In genomic region chr15:62241135-62241770, GRCh38 we compare ENCODE assay signal across 9 cellular contexts.
DNase-seq lines count a peak whose midpoint lies in the region; ATAC-seq, FAIRE-seq and TF ChIP-seq lines count a peak whose summit lies in the region.
"Had no signal": no experiment of that assay in that cellular context is flagged by ENCODE, and none has a peak within 500 bp of the region (broad histone marks: within the 10 kb centered on the region; RNA-seq: fewer than 3 reads in every experiment).

No MANE protein-coding gene starts in this region.

- peak; percentile 1 to 44 (median 30); a peak in 3 of 6 replicates for TF ChIP-seq CTCF in GM12878 (IDR thresholded peaks at IDR 0.05 in 2 of 3, conservative IDR thresholded peaks at IDR 0.05 in 1 of 3; ENCODE audit: control insufficient read depth in 2 of 3, extremely low read depth in 1 of 3, insufficient read depth in 1 of 3, low read depth in 3 of 3, low read length in 3 of 3)
- peak; percentile 15 for TF ChIP-seq CTCF in mucosa of descending colon (IDR thresholded peaks at IDR 0.05)
- TF ChIP-seq CTCF in lower lobe of right lung (IDR thresholded peaks at IDR 0.05): no peak
- TF ChIP-seq CTCF in spleen (IDR thresholded peaks at IDR 0.05 in 8 of 11, conservative IDR thresholded peaks at IDR 0.05 in 3 of 11): peak in 3 of 11 experiments; percentile 15 to 33 (median 29)

- TF ChIP-seq EP300 in Ishikawa (IDR thresholded peaks at IDR 0.05; ENCODE audit: borderline replicate concordance) (no peak), GM12878 (IDR thresholded peaks at IDR 0.05; ENCODE audit: borderline replicate concordance in 1 of 2, control insufficient read depth in 1 of 2, low read depth in 2 of 2, low read length in 2 of 2) (no peak)

- CTCF ChIA-PET in GM12878 (lab: Yijun Ruan, JAX): interaction anchor here (1.5 to 2.7 kb wide), 2 partner anchors 13 to 66 kb away, joined by 5 to 9 read pairs; no protein-coding TSS in a partner anchor

- H2AFZ ChIP-seq in GM12878 (ENCODE audit: control insufficient read depth, low read depth, low read length): no peak overlapping the region

- no peaks in the 10 kb centered on the region for H3K79me2 ChIP-seq in GM12878 (ENCODE audit: control insufficient read depth, insufficient read depth, low read length)

- DNase-seq in Daoy (ENCODE audit: low read depth) (peak; percentile 41), GM12878 (ENCODE audit: low read depth, low spot score) (no peak), mucosa of descending colon (peak in 2 of 3 donors; percentile 44 to 59), lower lobe of right lung (no peak), NCI-H2196 (lab: John Stamatoyannopoulos, UW; ENCODE audit: unreplicated experiment) (no peak), spleen (no peak)
- DNase-seq: stimulated activated CD8-positive, alpha-beta memory T cell treated with anti-CD3 and anti-CD28 coated beads, Interleukin-4, amount 100 ng/mL, for 48 hours had no signal

- SMC1A ChIA-PET in GM12878 (lab: Charles Lee; ENCODE audit: uncharacterized antibody, unreplicated experiment): interaction anchor here (0.6 to 0.7 kb wide), 2 partner anchors 65 to 804 kb away, joined by 3 read pairs; no protein-coding TSS in a partner anchor

- intact Hi-C loops in GM12878 (cut with micrococcal nuclease; ENCODE audit: unreplicated experiment): no loop called here
- intact Hi-C loops in mucosa of descending colon (cut with DNase I, micrococcal nuclease): no loop called here
- intact Hi-C loops in lower lobe of right lung (cut with DNase I): no loop called here
- intact Hi-C loops in spleen (cut with DNase I; ENCODE audit: low total_unique reads): no loop called here

- H3K27me3 ChIP-seq in GM12878 (replicated peaks in 1 of 2; ENCODE audit: control insufficient read depth in 2 of 2, insufficient read depth in 2 of 2, low read length in 1 of 2) (no peaks in the 10 kb centered on the region), lower lobe of right lung (ENCODE audit: low read depth) (no peaks in the 10 kb centered on the region), spleen (replicated peaks in 1 of 7) (no peaks in the 10 kb centered on the region)

- no peak overlapping the region for H3K9ac ChIP-seq in GM12878 (ENCODE audit: control insufficient read depth, insufficient read depth, low read length)

- RAD21 ChIA-PET in GM12878 (lab: Charles Lee; ENCODE audit: unreplicated experiment): interaction anchor here (1.4 kb wide), 1 partner anchor 65 kb away, joined by 5 read pairs; no protein-coding TSS in a partner anchor

- no peak overlapping the region for H3K4me2 ChIP-seq in GM12878 (ENCODE audit: control insufficient read depth, insufficient read depth)

- TF ChIP-seq RAD21 in Ishikawa (IDR thresholded peaks at IDR 0.05; ENCODE audit: low read depth) (0 out of 2 replicates have a peak, but pooled peaks have one; percentile 21), GM12878 (IDR thresholded peaks at IDR 0.05; ENCODE audit: insufficient read depth, low read depth, low read length) (no peak)

- H3K9me3 ChIP-seq in GM12878 (replicated peaks; ENCODE audit: control insufficient read depth, insufficient read depth, low read length) (no peaks in the 10 kb centered on the region), mucosa of descending colon (no peaks in the 10 kb centered on the region), lower lobe of right lung (no peaks in the 10 kb centered on the region), spleen (peaks cover 0 to 14% (median 6%) of the 10 kb centered on the region in 8 donors)

- no TSS peak for BruUV-seq in GM12878 (replicated peaks; lab: Mats Ljungman, UMichigan)

- in situ Hi-C loops in GM12878 (cut with MboI): no loop called here

- H3K36me3 ChIP-seq in GM12878 (ENCODE audit: control insufficient read depth in 2 of 2, insufficient read depth in 2 of 2, low read length in 1 of 2) (no peaks in the 10 kb centered on the region), mucosa of descending colon (ENCODE audit: low read depth) (no peaks in the 10 kb centered on the region), lower lobe of right lung (no peaks in the 10 kb centered on the region), spleen (no peaks in the 10 kb centered on the region)

- POLR2A ChIA-PET in GM12878 (lab: Charles Lee): no interaction called here

- peak; percentile 73 for ATAC-seq in GM12878
- ATAC-seq in mucosa of descending colon: peak; percentile 67
- ATAC-seq in lower lobe of right lung: no peak
- no peak for ATAC-seq in GM18867 (IDR thresholded peaks at IDR 0.05; ENCODE audit: unreplicated experiment)

- WGBS in GM12878 (ENCODE audit: insufficient coverage, insufficient replicate concordance, low lambda C conversion rate, missing lambda C conversion rate): 25% methylated on average over 5 of the region's 5 CpGs
- 44 to 80% (median 71%) methylated on average over 1 to 5 of the region's 5 CpGs for WGBS in spleen, 5 donors

- H3K4me1 ChIP-seq in GM12878 (ENCODE audit: control insufficient read depth, insufficient read depth, low read length) (peaks cover 8% of the 10 kb centered on the region; the same call in 1 of the 2 replicates), mucosa of descending colon (ENCODE audit: low read depth) (no peaks in the 10 kb centered on the region), lower lobe of right lung (no peaks in the 10 kb centered on the region), spleen (no peaks in the 10 kb centered on the region)

- no peak overlapping the region for H3K4me3 ChIP-seq in GM12878
- no peak overlapping the region for H3K4me3 ChIP-seq in mucosa of descending colon
- H3K4me3 ChIP-seq in lower lobe of right lung: no peak overlapping the region
- H3K4me3 ChIP-seq in spleen: no peak overlapping the region

- H3K27ac ChIP-seq in GM12878 (ENCODE audit: control insufficient read depth, insufficient read depth) (no peak overlapping the region), lower lobe of right lung (no peak overlapping the region), spleen (no peak overlapping the region)

- no peak for FAIRE-seq in GM12878 (lab: Jason Lieb, UNC)

- no peaks in the 10 kb centered on the region for H4K20me1 ChIP-seq in GM12878 (ENCODE audit: control insufficient read depth, insufficient read depth)

- TF ChIP-seq POLR2A in GM12878 (IDR thresholded peaks at IDR 0.05; ENCODE audit: low read depth, low read length) (no peak), spleen (IDR thresholded peaks at IDR 0.05) (no peak)

TF ChIP-seq in Ishikawa, 13 proteins besides CTCF, POLR2A, EP300 and RAD21:
- TF ChIP-seq TAF1 (IDR thresholded peaks at IDR 0.05; ENCODE audit: low read depth) (no peak), NFIC (IDR thresholded peaks at IDR 0.05) (no peak), EGR1 (IDR thresholded peaks at IDR 0.05) (no peak), TCF12 (IDR thresholded peaks at IDR 0.05; ENCODE audit: low read depth) (no peak), USF1 (IDR thresholded peaks at IDR 0.05) (no peak), TEAD4 (IDR thresholded peaks at IDR 0.05) (no peak), ZBTB7A (IDR thresholded peaks at IDR 0.05; ENCODE audit: low read depth) (no peak)

TF ChIP-seq in GM12878, 131 proteins besides CTCF, POLR2A, EP300 and RAD21:
- TF ChIP-seq PAX8 (IDR thresholded peaks at IDR 0.05): no peak
- 0 out of 2 replicates have a peak, but pooled peaks have one; percentile 32 for TF ChIP-seq EED (IDR thresholded peaks at IDR 0.05; ENCODE audit: low read depth)
TF ChIP-seq in GM12878: peak in this region for 1.

Comparison
In these comparisons a context has a peak if more than half of its experiments do, and no peak if none do; other contexts are left out.
1. DNase-seq: peak in Daoy (single experiment) and mucosa of descending colon (2 of 3); none in GM12878 (single experiment), lower lobe of right lung (single experiment), NCI-H2196 (single experiment) and spleen (single experiment).
2. ATAC-seq: peak in GM12878 (single experiment) and mucosa of descending colon (single experiment); none in lower lobe of right lung (0 of 2) and GM18867 (single experiment).